22 cellular contexts compared by ENCODE assay signal in genomic region chr13:48258430-48258829, GRCh38. TPM values are rescaled to one million over a fixed set of nuclear protein-coding genes. Genes with fewer than 3 reads are reported as not detected.
DNase-seq lines count a peak whose midpoint lies in the region; ATAC-seq, FAIRE-seq and TF ChIP-seq lines count a peak whose summit lies in the region.
"Had no signal": no experiment of that assay in that cellular context is flagged by ENCODE, and none has a peak within 500 bp of the region (broad histone marks: within the 10 kb centered on the region; RNA-seq: fewer than 3 reads in every experiment).

No MANE protein-coding gene starts in this region.

- H3K36me3 ChIP-seq in pancreas (peaks cover 0 to 75% (median 3%) of the 10 kb centered on the region in 3 donors), SK-N-SH (replicated peaks in 1 of 2; ENCODE audit: control insufficient read depth in 1 of 2, insufficient read depth in 2 of 2, low read length in 1 of 2) (peaks cover 82 to 83% of the 10 kb centered on the region in 2 experiments)

- peaks cover 2% of the 10 kb centered on the region; the same call in 1 of the 2 replicates for H3K79me2 ChIP-seq in SK-N-SH (ENCODE audit: insufficient read depth)

- H3K27me3 ChIP-seq in pancreas (no peaks in the 10 kb centered on the region), SK-N-SH (ENCODE audit: insufficient read depth) (no peaks in the 10 kb centered on the region)
- H3K27me3 ChIP-seq: MG63 had no signal

- ATAC-seq in activated CD4-positive, alpha-beta T cell treated with anti-CD3 and anti-CD28 coated beads for 36 hours, result peak; percentile 30
- ATAC-seq in pancreas (no peak), GM21529 (IDR thresholded peaks at IDR 0.05; ENCODE audit: unreplicated experiment) (no peak)

- TF ChIP-seq RAD21 in SK-N-SH (IDR thresholded peaks at IDR 0.05; ENCODE audit: low read length), result no peak

- POLR2A ChIA-PET in activated CD4-positive, alpha-beta T cell treated with anti-CD3 and anti-CD28 coated beads for 36 hours (lab: Charles Lee), result interaction anchor here (0.6 kb wide), 1 partner anchor 37 kb away, joined by 5 read pairs; no protein-coding TSS in a partner anchor
- POLR2A ChIA-PET in SK-N-SH (lab: Yijun Ruan, JAX), result no interaction called here

- H3K4me3 Mint-ChIP-seq in activated CD4-positive, alpha-beta T cell treated with anti-CD3 and anti-CD28 coated beads for 36 hours, result no peak overlapping the region
- H3K4me3 Mint-ChIP-seq: B cell had no signal

- no peak for DNase-seq in activated CD4-positive, alpha-beta T cell treated with anti-CD3 and anti-CD28 coated beads for 36 hours
- DNase-seq in activated CD4-positive, alpha-beta T cell treated with anti-CD3 and anti-CD28 coated beads, Interleukin-2, amount 50 U/mL, for 4 hours, result no peak
- DNase-seq in GM12891 (ENCODE audit: insufficient read length, low spot score), result no peak
- DNase-seq in amniotic epithelial cell (ENCODE audit: low read depth), result peak; percentile 17
- no peak for DNase-seq in pancreas
- DNase-seq in midbrain (lab: John Stamatoyannopoulos, UW), result no peak
- DNase-seq in SK-N-SH, result no peak
- DNase-seq: 8988T, DMS79 treated with DMSO at 0.1 percent for 48 hours, GM23248, HCEC 1CT, Kasumi-1, MG63, NCI-H1048, NCI-H1436, NCI-H1930, NCI-H345, NCI-H524 treated with DMSO at 0.1 percent for 48 hours, SHP77 had no signal

- no peak overlapping the region for H3K27ac Mint-ChIP-seq in activated CD4-positive, alpha-beta T cell treated with anti-CD3 and anti-CD28 coated beads for 36 hours
- H3K27ac Mint-ChIP-seq: B cell had no signal

- H3K36me3 Mint-ChIP-seq in activated CD4-positive, alpha-beta T cell treated with anti-CD3 and anti-CD28 coated beads for 36 hours (ENCODE audit: low read depth), result peaks cover 56% of the 10 kb centered on the region

- CTCF ChIA-PET in activated CD4-positive, alpha-beta T cell treated with anti-CD3 and anti-CD28 coated beads for 36 hours (lab: Charles Lee), result interaction anchor here (0.6 to 1.1 kb wide), 3 partner anchors 132 to 322 kb away, joined by 3 read pairs; no protein-coding TSS in a partner anchor
- CTCF ChIA-PET in SK-N-SH (lab: Yijun Ruan, JAX), result no interaction called here

- H3K4me1 ChIP-seq in pancreas, result peaks cover 19 to 31% (median 28%) of the 10 kb centered on the region in 3 donors
- H3K4me1 ChIP-seq in SK-N-SH (ENCODE audit: control insufficient read depth in 1 of 2, insufficient read depth in 2 of 2, low read depth in 1 of 2, low read length in 1 of 2), result no peaks in the 10 kb centered on the region

- H3F3A ChIP-seq in SK-N-SH (replicated peaks; ENCODE audit: insufficient read depth), result no peaks in the 10 kb centered on the region

- intact Hi-C loops in activated CD4-positive, alpha-beta T cell treated with anti-CD3 and anti-CD28 coated beads for 36 hours (cut with DNase I, micrococcal nuclease), result loop anchor here in 1 of 2 experiments (5.0 kb wide), 1 partner anchor 34 kb away; no protein-coding TSS in a partner anchor
- intact Hi-C loops in pancreas (cut with DNase I), result no loop called here

- TF ChIP-seq EP300 in SK-N-SH (IDR thresholded peaks at IDR 0.05; ENCODE audit: borderline replicate concordance in 1 of 2, low read depth in 1 of 2, low read length in 1 of 2), result no peak

- FAIRE-seq in GM12891 (lab: Jason Lieb, UNC) (peak; percentile 13), pancreas (lab: Jason Lieb, UNC) (no peak)
- FAIRE-seq: D721Med had no signal

- H3K9me3 Mint-ChIP-seq in activated CD4-positive, alpha-beta T cell treated with anti-CD3 and anti-CD28 coated beads for 36 hours (ENCODE audit: low read depth), result no peaks in the 10 kb centered on the region

- no peak overlapping the region for H3K4me2 ChIP-seq in SK-N-SH

- 61 to 67% methylated on average over 3 of the region's 3 CpGs for WGBS in pancreas, 2 donors
- WGBS in SK-N-SH (ENCODE audit: low lambda C conversion rate), result 96% methylated on average over 3 of the region's 3 CpGs

- H3K27ac ChIP-seq in pancreas, result peak overlapping the region in 3 of 4 donors; percentile 25 to 60 (median 60)
- H3K27ac ChIP-seq in SK-N-SH (ENCODE audit: low read depth in 2 of 2, low read length in 1 of 2), result no peak overlapping the region
- H3K27ac ChIP-seq: GM23248 had no signal

- no peak for TF ChIP-seq POLR2A in GM12891 (IDR thresholded peaks at IDR 0.05; ENCODE audit: low read depth, low read length)

- peaks cover 47% of the 10 kb centered on the region for H3K4me1 Mint-ChIP-seq in activated CD4-positive, alpha-beta T cell treated with anti-CD3 and anti-CD28 coated beads for 36 hours

- H3K9me3 ChIP-seq in pancreas, result no peaks in the 10 kb centered on the region
- no peaks in the 10 kb centered on the region for H3K9me3 ChIP-seq in SK-N-SH
- H3K9me3 ChIP-seq: MG63 had no signal

- H3K27me3 Mint-ChIP-seq in activated CD4-positive, alpha-beta T cell treated with anti-CD3 and anti-CD28 coated beads for 36 hours, result no peaks in the 10 kb centered on the region
- H3K27me3 Mint-ChIP-seq: B cell had no signal

- H3K9ac ChIP-seq in SK-N-SH, result no peak overlapping the region
- H3K9ac ChIP-seq: GM23248 had no signal

- no peak for TF ChIP-seq CTCF in pancreas (IDR thresholded peaks at IDR 0.05)
- TF ChIP-seq CTCF in SK-N-SH (IDR thresholded peaks at IDR 0.05), result no peak

- H3K9me2 ChIP-seq in SK-N-SH, result no peaks in the 10 kb centered on the region

- H2AFZ ChIP-seq in SK-N-SH (ENCODE audit: low read depth), result no peak overlapping the region
- H2AFZ ChIP-seq: GM23248 had no signal

- H3K4me3 ChIP-seq in pancreas, result no peak overlapping the region
- no peak overlapping the region for H3K4me3 ChIP-seq in SK-N-SH (ENCODE audit: low read depth in 2 of 2, low read length in 1 of 2)
- H3K4me3 ChIP-seq: GM23248, MG63 had no signal

- H4K20me1 ChIP-seq in SK-N-SH (ENCODE audit: insufficient read depth), result no peaks in the 10 kb centered on the region

TF ChIP-seq in GM12891, 5 proteins besides CTCF, POLR2A, EP300 and RAD21:
- no peak for TF ChIP-seq POLR2AphosphoS5 (IDR thresholded peaks at IDR 0.05; ENCODE audit: low read depth, low read length)
- no peak for TF ChIP-seq TAF1 (IDR thresholded peaks at IDR 0.05; ENCODE audit: low read depth, low read length)
- TF ChIP-seq PAX5 (IDR thresholded peaks at IDR 0.05; ENCODE audit: insufficient read depth, low read length, severe bottlenecking), result no peak

TF ChIP-seq in SK-N-SH, 30 proteins besides CTCF, POLR2A, EP300 and RAD21 (continues in another document):
- TF ChIP-seq NRF1 (IDR thresholded peaks at IDR 0.05; ENCODE audit: low read depth, low read length) (no peak), REST (IDR thresholded peaks at IDR 0.05; ENCODE audit: low read depth, low read length) (no peak), MAX (IDR thresholded peaks at IDR 0.05; ENCODE audit: low read depth) (no peak)

RNA-seq across cellular contexts. Expression of gene ITM2B, which starts 25.4 kb away (rescaled TPM):
- total RNA-seq in activated CD4-positive, alpha-beta T cell treated with anti-CD3 and anti-CD28 coated beads for 36 hours, result 10 to 100 TPM; 67.0 to 96.5 TPM
- 12.3 TPM for polyA plus RNA-seq in GM12891 (2012; ENCODE audit: low read depth, missing spikeins)
- total RNA-seq in pancreas, result 100 to 1,000 TPM; 138 to 361 (median 186) TPM
- 100 to 1,000 TPM; 114 to 329 TPM for polyA plus RNA-seq in pancreas
- polyA plus RNA-seq in SK-N-SH (2012; rRNA removed), result 184 and 186 TPM in 2 replicates
- 266 and 330 TPM in 2 replicates for polyA plus RNA-seq in SK-N-SH (2012; cell fraction: cytosol; rRNA removed)
- polyA plus RNA-seq in SK-N-SH (2012; cell fraction: nucleus; rRNA removed), result 81.7 and 136 TPM in 2 replicates

RNA-seq across cellular contexts. Expression of gene RB1, which starts 45.1 kb away (rescaled TPM):
- total RNA-seq in activated CD4-positive, alpha-beta T cell treated with anti-CD3 and anti-CD28 coated beads for 36 hours, result 10 to 100 TPM; 26.9 to 32.8 TPM
- 10.3 TPM for polyA plus RNA-seq in GM12891 (2012; ENCODE audit: low read depth, missing spikeins)
- 10 to 100 TPM in 4 of 6 donors, 1 to 10 TPM in 2; 7.5 to 23.0 (median 12.5) TPM for total RNA-seq in pancreas
- polyA plus RNA-seq in pancreas, result 1 to 10 TPM; 5.0 to 10.0 TPM
- 11.5 and 13.0 TPM in 2 replicates for polyA plus RNA-seq in SK-N-SH (2012; rRNA removed)
- polyA plus RNA-seq in SK-N-SH (2012; cell fraction: cytosol; rRNA removed), result 18.5 and 26.3 TPM in 2 replicates
- 5.8 and 12.2 TPM in 2 replicates for polyA plus RNA-seq in SK-N-SH (2012; cell fraction: nucleus; rRNA removed)

Comparison
In these comparisons a context has a peak if more than half of its experiments do, and no peak if none do; other contexts are left out.
1. H3K27ac ChIP-seq: peak in pancreas (3 of 4); none in SK-N-SH (0 of 2).